In the genomic region with DNA sequence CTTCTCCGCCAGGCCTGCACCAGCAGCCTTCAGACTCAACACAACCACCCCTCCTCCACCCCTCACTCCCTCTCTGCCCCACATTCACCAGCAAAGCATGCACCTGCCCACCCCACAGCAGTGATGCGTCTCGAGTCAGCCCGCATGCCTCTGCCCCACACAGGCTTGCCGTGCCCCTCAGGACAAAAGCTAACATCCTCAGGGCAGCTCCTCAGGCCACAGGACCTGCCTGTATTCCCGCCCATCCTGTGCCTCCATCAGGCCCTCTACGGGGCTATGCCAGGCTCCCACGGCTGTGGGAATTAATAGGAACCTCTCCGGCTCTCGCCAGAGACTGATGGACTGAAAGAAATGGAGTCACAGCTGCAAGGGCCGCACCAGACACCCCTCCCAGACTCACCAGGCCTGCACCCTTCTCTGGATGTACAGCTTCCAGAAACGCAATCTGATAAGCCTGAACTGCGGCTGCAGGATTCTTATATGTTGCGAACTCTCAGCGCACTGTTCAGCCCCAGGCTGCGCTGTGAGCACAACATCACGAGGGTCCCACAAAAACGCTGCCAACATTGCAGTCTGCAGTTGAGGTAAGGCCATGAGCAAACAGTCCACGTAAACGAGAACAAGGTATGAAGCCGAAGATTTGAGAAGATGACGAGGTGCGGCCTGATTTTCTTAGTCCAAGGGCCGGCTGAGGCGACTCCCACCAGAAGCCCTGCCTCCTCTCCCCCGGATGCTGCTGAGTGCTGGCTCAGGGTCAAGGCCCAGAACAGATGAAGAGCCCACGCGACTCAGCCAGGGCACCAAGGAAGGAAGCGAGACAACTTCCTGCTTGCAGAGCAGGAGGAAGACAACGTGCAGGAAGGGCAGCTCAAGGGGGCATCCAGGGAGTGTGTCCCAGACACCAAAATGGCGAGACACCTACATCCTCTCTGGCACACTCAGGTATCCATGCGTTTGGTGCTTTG, we compare ENCODE assay signal across 17 cellular contexts.
DNase-seq lines count a peak whose midpoint lies in the region; ATAC-seq, FAIRE-seq and TF ChIP-seq lines count a peak whose summit lies in the region.
"Had no signal": no experiment of that assay in that cellular context is flagged by ENCODE, and none has a peak within 500 bp of the region (broad histone marks: within the 10 kb centered on the region; RNA-seq: fewer than 3 reads in every experiment).

No MANE protein-coding gene starts in this region.

- CTCF ChIA-PET in WTC11 (lab: Charles Lee), result interaction anchor here (2.7 kb wide), 1 partner anchor 13 kb away, joined by 17 read pairs; no protein-coding TSS in a partner anchor

- intact Hi-C loops in lower lobe of right lung (cut with DNase I), result no loop called here

- H3K9ac ChIP-seq in BLaER1 treated with 17β-estradiol and CSF1 and Interleukin-3, amounts not matched to agents 10 nM and 100 nM, result peak overlapping the region; percentile 42 to 72 (median 61); a peak in 20 of 22 replicates

- POLR2A ChIA-PET in WTC11 (lab: Charles Lee), result interaction anchor here (0.6 to 1.6 kb wide), 2 partner anchors 152 to 160 kb away, joined by 3 to 4 read pairs; no protein-coding TSS in a partner anchor

- TF ChIP-seq CTCF in WTC11 (IDR thresholded peaks at IDR 0.05), result no peak
- no peak for TF ChIP-seq CTCF in mesothelial cell of epicardium (IDR thresholded peaks at IDR 0.05; ENCODE audit: unreplicated experiment)
- TF ChIP-seq CTCF in lower lobe of right lung (IDR thresholded peaks at IDR 0.05), result no peak

- H3K36me3 Mint-ChIP-seq in WTC11 (0 out of 2 replicates have a peak, but pooled peaks cover 6% of the 10 kb centered on the region), mesothelial cell of epicardium (peaks cover 18% of the 10 kb centered on the region)
- H3K36me3 Mint-ChIP-seq: activated CD4-positive, alpha-beta memory T cell treated with anti-CD3 and anti-CD28 coated beads for 36 hours had no signal

- peak overlapping the region; percentile 84 to 98 (median 89) for H3K4me2 ChIP-seq in BLaER1 treated with 17β-estradiol and CSF1 and Interleukin-3, amounts not matched to agents 10 nM and 100 nM

- H3K9me3 ChIP-seq in BLaER1 treated with 17β-estradiol and CSF1 and Interleukin-3, amounts not matched to agents 10 nM and 100 nM (replicated peaks in 1 of 11), result peaks cover 0 to 15% (median 0%) of the 10 kb centered on the region in 11 experiments; a peak in 2 of 22 replicates
- no peaks in the 10 kb centered on the region for H3K9me3 ChIP-seq in lower lobe of right lung
- H3K9me3 ChIP-seq: mucosa of descending colon, prostate gland had no signal

- no peak for FAIRE-seq in GM12891 (lab: Jason Lieb, UNC)

- H3K27ac Mint-ChIP-seq in WTC11 (peak overlapping the region; percentile 92), mesothelial cell of epicardium (peak overlapping the region; percentile 83)
- H3K27ac Mint-ChIP-seq: activated CD4-positive, alpha-beta memory T cell treated with anti-CD3 and anti-CD28 coated beads for 36 hours; activated T-helper 2 cell treated with anti-CD3 and anti-CD28 coated beads, Interferon-gamma antibody, Interleukin-2, Interleukin-4, amounts not matched to agents 10 μg/mL and 5 μg/mL and 100 μg/mL, durations not matched to agents 14 hours and 24 hours and 36 hours; dendritic cell treated with granulocyte-macrophage colony-stimulating factor and Interleukin-4, amounts not matched to agents 40 ng/mL and 50 ng/mL, for 4 days; type B pancreatic cell had no signal

- peak overlapping the region in 9 of 10 experiments; percentile 17 to 66 (median 49); a peak in 16 of 20 replicates for H3K4me3 ChIP-seq in BLaER1 treated with 17β-estradiol and CSF1 and Interleukin-3, amounts not matched to agents 10 nM and 100 nM
- H3K4me3 ChIP-seq in lower lobe of right lung, result no peak overlapping the region
- H3K4me3 ChIP-seq: mucosa of descending colon, prostate gland had no signal

- no peaks in the 10 kb centered on the region for H3K27me3 ChIP-seq in BLaER1 treated with 17β-estradiol and CSF1 and Interleukin-3, amounts not matched to agents 10 nM and 100 nM
- H3K27me3 ChIP-seq in lower lobe of right lung (ENCODE audit: low read depth), result no peaks in the 10 kb centered on the region

- H3K9me3 Mint-ChIP-seq in WTC11 (no peaks in the 10 kb centered on the region), mesothelial cell of epicardium (no peaks in the 10 kb centered on the region)
- H3K9me3 Mint-ChIP-seq: activated CD4-positive, alpha-beta memory T cell treated with anti-CD3 and anti-CD28 coated beads for 36 hours; activated T-helper 2 cell treated with anti-CD3 and anti-CD28 coated beads, Interferon-gamma antibody, Interleukin-2, Interleukin-4, amounts not matched to agents 10 μg/mL and 5 μg/mL and 100 μg/mL, durations not matched to agents 14 hours and 24 hours and 36 hours; dendritic cell treated with granulocyte-macrophage colony-stimulating factor and Interleukin-4, amounts not matched to agents 40 ng/mL and 50 ng/mL, for 4 days; type B pancreatic cell had no signal

- peaks cover 0 to 8% (median 0%) of the 10 kb centered on the region in 11 experiments; a peak in 5 of 22 replicates for H4K20me1 ChIP-seq in BLaER1 treated with 17β-estradiol and CSF1 and Interleukin-3, amounts not matched to agents 10 nM and 100 nM

- TF ChIP-seq POLR2A in GM12891 (IDR thresholded peaks at IDR 0.05; ENCODE audit: low read depth, low read length), result no peak

- peaks cover 21% of the 10 kb centered on the region for H3K4me1 Mint-ChIP-seq in WTC11
- H3K4me1 Mint-ChIP-seq in mesothelial cell of epicardium, result peaks cover 15% of the 10 kb centered on the region

- H3K4me1 ChIP-seq in BLaER1 treated with 17β-estradiol and CSF1 and Interleukin-3, amounts not matched to agents 10 nM and 100 nM, result peaks cover 85 to 100% (median 99%) of the 10 kb centered on the region in 10 experiments
- peaks cover 11% of the 10 kb centered on the region for H3K4me1 ChIP-seq in lower lobe of right lung
- H3K4me1 ChIP-seq: prostate gland had no signal

- peak; percentile 63 for DNase-seq in HS-5 (ENCODE audit: low read depth)
- DNase-seq in WTC11 (ENCODE audit: low spot score), result no peak
- DNase-seq in mesothelial cell of epicardium (ENCODE audit: low spot score in 2 of 2, unreplicated experiment in 2 of 2), result no peak
- DNase-seq in cerebellar cortex (ENCODE audit: low spot score), result no peak
- DNase-seq in GM12891 (ENCODE audit: insufficient read length, low spot score), result no peak
- DNase-seq in lower lobe of right lung, result no peak
- no peak for DNase-seq in iPS-NIHi7 (ENCODE audit: extremely low spot score)
- DNase-seq: activated CD4-positive, alpha-beta memory T cell treated with anti-CD3 and anti-CD28 coated beads for 36 hours; DND-41; mucosa of descending colon; NCI-H187 treated with DMSO at 0.1 percent for 48 hours; NCI-H526 treated with DMSO at 0.1 percent for 48 hours had no signal

- ATAC-seq in WTC11 (no peak; the same call in 1 of the 2 replicates), lower lobe of right lung (no peak)
- ATAC-seq: mucosa of descending colon had no signal

- H3K27me3 Mint-ChIP-seq in WTC11 (ENCODE audit: low read depth) (no peaks in the 10 kb centered on the region), mesothelial cell of epicardium (ENCODE audit: low read depth) (no peaks in the 10 kb centered on the region)
- H3K27me3 Mint-ChIP-seq: activated CD4-positive, alpha-beta memory T cell treated with anti-CD3 and anti-CD28 coated beads for 36 hours; type B pancreatic cell had no signal

- H3K4me3 Mint-ChIP-seq in WTC11 (peak overlapping the region; percentile 20; the same call in 1 of the 2 replicates), mesothelial cell of epicardium (no peak overlapping the region)
- H3K4me3 Mint-ChIP-seq: activated CD4-positive, alpha-beta memory T cell treated with anti-CD3 and anti-CD28 coated beads for 36 hours; dendritic cell treated with granulocyte-macrophage colony-stimulating factor and Interleukin-4, amounts not matched to agents 40 ng/mL and 50 ng/mL, for 4 days; type B pancreatic cell had no signal

- peak overlapping the region in 10 of 11 experiments; percentile 28 to 89 (median 84); a peak in 19 of 22 replicates for H3K27ac ChIP-seq in BLaER1 treated with 17β-estradiol and CSF1 and Interleukin-3, amounts not matched to agents 10 nM and 100 nM
- no peak overlapping the region for H3K27ac ChIP-seq in lower lobe of right lung
- H3K27ac ChIP-seq: prostate gland had no signal

- peaks cover 24 to 41% (median 31%) of the 10 kb centered on the region in 11 experiments for H3K36me3 ChIP-seq in BLaER1 treated with 17β-estradiol and CSF1 and Interleukin-3, amounts not matched to agents 10 nM and 100 nM
- H3K36me3 ChIP-seq in lower lobe of right lung, result peaks cover 60% of the 10 kb centered on the region

TF ChIP-seq in WTC11, 78 proteins besides CTCF, POLR2A, EP300 and RAD21 (continues in another document):
- TF ChIP-seq, protein P1, sequence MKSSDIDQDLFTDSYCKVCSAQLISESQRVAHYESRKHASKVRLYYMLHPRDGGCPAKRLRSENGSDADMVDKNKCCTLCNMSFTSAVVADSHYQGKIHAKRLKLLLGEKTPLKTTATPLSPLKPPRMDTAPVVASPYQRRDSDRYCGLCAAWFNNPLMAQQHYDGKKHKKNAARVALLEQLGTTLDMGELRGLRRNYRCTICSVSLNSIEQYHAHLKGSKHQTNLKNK (CRISPR knock-in tag; IDR thresholded peaks at IDR 0.05), result no peak
- TF ChIP-seq, protein P2, sequence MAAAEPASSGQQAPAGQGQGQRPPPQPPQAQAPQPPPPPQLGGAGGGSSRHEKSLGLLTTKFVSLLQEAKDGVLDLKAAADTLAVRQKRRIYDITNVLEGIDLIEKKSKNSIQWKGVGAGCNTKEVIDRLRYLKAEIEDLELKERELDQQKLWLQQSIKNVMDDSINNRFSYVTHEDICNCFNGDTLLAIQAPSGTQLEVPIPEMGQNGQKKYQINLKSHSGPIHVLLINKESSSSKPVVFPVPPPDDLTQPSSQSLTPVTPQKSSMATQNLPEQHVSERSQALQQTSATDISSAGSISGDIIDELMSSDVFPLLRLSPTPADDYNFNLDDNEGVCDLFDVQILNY (CRISPR knock-in tag; IDR thresholded peaks at IDR 0.05), result no peak

TF ChIP-seq in GM12891, 5 proteins besides CTCF, POLR2A, EP300 and RAD21:
- TF ChIP-seq PAX5 (IDR thresholded peaks at IDR 0.05; ENCODE audit: insufficient read depth, low read length, severe bottlenecking), result no peak
- TF ChIP-seq POLR2AphosphoS5 (IDR thresholded peaks at IDR 0.05; ENCODE audit: low read depth, low read length), result no peak; the same call in 1 of the 2 replicates
- no peak for TF ChIP-seq TAF1 (IDR thresholded peaks at IDR 0.05; ENCODE audit: low read depth, low read length)
- TF ChIP-seq POU2F2 (IDR thresholded peaks at IDR 0.05; ENCODE audit: low read depth, low read length), result no peak
